ENCODE assay signal across 8 cellular contexts in the genomic region with DNA sequence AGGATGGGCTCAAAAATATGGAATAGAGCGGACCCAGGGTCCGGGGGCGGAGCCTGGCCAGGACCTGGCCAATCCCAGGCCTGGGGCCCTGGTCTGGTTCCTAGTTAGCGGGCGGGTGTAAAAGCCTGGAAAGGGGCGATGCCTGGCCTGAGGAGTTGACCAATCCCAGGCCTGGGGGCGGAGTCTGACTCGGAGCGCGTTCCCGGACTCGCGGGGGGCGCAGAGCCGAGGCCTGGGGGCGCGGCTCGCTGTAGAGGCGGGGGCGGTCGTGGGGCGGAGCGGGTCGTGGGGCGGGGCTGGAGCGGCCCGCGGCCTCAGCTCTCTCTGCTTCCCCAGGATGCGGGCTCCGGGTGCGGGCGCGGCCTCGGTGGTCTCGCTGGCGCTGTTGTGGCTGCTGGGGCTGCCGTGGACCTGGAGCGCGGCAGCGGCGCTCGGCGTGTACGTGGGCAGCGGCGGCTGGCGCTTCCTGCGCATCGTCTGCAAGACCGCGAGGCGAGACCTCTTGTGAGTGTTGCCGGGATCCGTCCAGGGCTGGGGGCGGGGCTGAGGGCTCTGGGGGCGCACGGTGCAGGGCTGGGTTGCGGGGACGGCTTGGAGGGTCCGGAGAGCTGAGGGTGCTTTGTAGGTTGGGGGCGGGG. TPM values are rescaled to one million over a fixed set of nuclear protein-coding genes. Genes with fewer than 3 reads are reported as not detected.
DNase-seq lines count a peak whose midpoint lies in the region; ATAC-seq and TF ChIP-seq lines count a peak whose summit lies in the region.

A gene (plus strand): TSS at position 321 of the 638 bp plus-strand sequence. CDS start 17 bp downstream, at position 338.

- peak within 1 kb of the TSS; percentile 89 for H2AFZ ChIP-seq in KMS-11 (ENCODE audit: low read depth)

- TF ChIP-seq POLR2A in Peyer's patch (IDR thresholded peaks at IDR 0.05): no peak

- no peak for TF ChIP-seq CTCF in KMS-11 (conservative IDR thresholded peaks at IDR 0.05; ENCODE audit: low read depth, low read length)
- TF ChIP-seq CTCF in Peyer's patch (IDR thresholded peaks at IDR 0.05): no peak
- no peak for TF ChIP-seq CTCF in fibroblast of mammary gland (conservative IDR thresholded peaks at IDR 0.05; ENCODE audit: control insufficient read depth, insufficient read depth, low read depth, low read length)

- H3K27ac ChIP-seq in KMS-11 (no peak within 1 kb of the TSS; the same call in 1 of the 2 replicates), Peyer's patch (peak within 1 kb of the TSS; percentile 73 to 86 (median 81))
- peak within 1 kb of the TSS; percentile 77 for H3K27ac ChIP-seq in naive thymus-derived CD4-positive, alpha-beta T cell (ENCODE audit: low read depth, low read length)

- no peaks in the 10 kb centered on the region for H4K20me1 ChIP-seq in KMS-11 (ENCODE audit: insufficient read depth)

- no peaks in the 10 kb centered on the region for H3K79me2 ChIP-seq in KMS-11 (ENCODE audit: insufficient read depth, low read depth)

- peak within 1 kb of the TSS; percentile 92 to 100 (median 96) for H3K4me3 Mint-ChIP-seq in naive thymus-derived CD4-positive, alpha-beta T cell
- peak within 1 kb of the TSS; percentile 88 for H3K4me3 Mint-ChIP-seq in stimulated activated effector memory CD8-positive, alpha-beta T cell treated with anti-CD3 and anti-CD28 coated beads, Interleukin-12 subunit alpha, Interleukin-12 subunit beta, amount 100 ng/mL, for 72 hours

- H3K4me2 ChIP-seq in KMS-11: peak within 1 kb of the TSS; percentile 57

- DNase-seq in DMS53 (lab: John Stamatoyannopoulos, UW) (peak; percentile 97), Peyer's patch (peak; percentile 93 to 98 (median 95)), fibroblast of mammary gland (ENCODE audit: low read depth) (peak; percentile 98)
- peak; percentile 83 for DNase-seq in activated T-helper 9 cell treated with anti-CD3 and anti-CD28 coated beads, Interleukin-2, amount 50 U/mL, for 16 hours (ENCODE audit: low read depth)
- DNase-seq in naive thymus-derived CD4-positive, alpha-beta T cell: peak; percentile 76 to 90 (median 84)
- DNase-seq in stimulated activated effector memory CD8-positive, alpha-beta T cell treated with anti-CD3 and anti-CD28 coated beads, Interleukin-12 subunit alpha, Interleukin-12 subunit beta, amount 100 ng/mL, for 72 hours (ENCODE audit: low spot score in 2 of 2): peak; percentile 85 to 94

- no peak within 1 kb of the TSS for H3K4me3 ChIP-seq in KMS-11 (IDR thresholded peaks at IDR 0.05; ENCODE audit: insufficient read depth, low read depth, low read length)
- peak within 1 kb of the TSS; percentile 60 to 85 (median 68) for H3K4me3 ChIP-seq in Peyer's patch
- H3K4me3 ChIP-seq in fibroblast of mammary gland (ENCODE audit: control insufficient read depth, low read depth, low read length): peak within 1 kb of the TSS; percentile 69
- peak within 1 kb of the TSS; percentile 96 for H3K4me3 ChIP-seq in naive thymus-derived CD4-positive, alpha-beta T cell (ENCODE audit: low read length)

- CTCF ChIA-PET in naive thymus-derived CD4-positive, alpha-beta T cell (lab: Charles Lee): interaction anchor here (0.6 kb wide), 1 partner anchor 1222 kb away, joined by 3 read pairs; no protein-coding TSS in a partner anchor

- peak within 1 kb of the TSS; percentile 11; the same call in 1 of the 2 replicates for H3K9ac ChIP-seq in KMS-11

- no peaks in the 10 kb centered on the region for H3K36me3 Mint-ChIP-seq in naive thymus-derived CD4-positive, alpha-beta T cell
- H3K36me3 Mint-ChIP-seq in stimulated activated effector memory CD8-positive, alpha-beta T cell treated with anti-CD3 and anti-CD28 coated beads, Interleukin-12 subunit alpha, Interleukin-12 subunit beta, amount 100 ng/mL, for 72 hours: no peaks in the 10 kb centered on the region

- peaks cover 22 to 38% (median 30%) of the 10 kb centered on the region in 7 donors for H3K4me1 Mint-ChIP-seq in naive thymus-derived CD4-positive, alpha-beta T cell
- H3K4me1 Mint-ChIP-seq in stimulated activated effector memory CD8-positive, alpha-beta T cell treated with anti-CD3 and anti-CD28 coated beads, Interleukin-12 subunit alpha, Interleukin-12 subunit beta, amount 100 ng/mL, for 72 hours: peaks cover 51% of the 10 kb centered on the region

- peaks cover 0 to 2% (median 0%) of the 10 kb centered on the region in 11 donors for H3K9me3 Mint-ChIP-seq in naive thymus-derived CD4-positive, alpha-beta T cell
- H3K9me3 Mint-ChIP-seq in stimulated activated effector memory CD8-positive, alpha-beta T cell treated with anti-CD3 and anti-CD28 coated beads, Interleukin-12 subunit alpha, Interleukin-12 subunit beta, amount 100 ng/mL, for 72 hours: no peaks in the 10 kb centered on the region

- H3K27ac Mint-ChIP-seq in naive thymus-derived CD4-positive, alpha-beta T cell: peak within 1 kb of the TSS; percentile 74 to 98 (median 93)
- peak within 1 kb of the TSS; percentile 91 for H3K27ac Mint-ChIP-seq in stimulated activated effector memory CD8-positive, alpha-beta T cell treated with anti-CD3 and anti-CD28 coated beads, Interleukin-12 subunit alpha, Interleukin-12 subunit beta, amount 100 ng/mL, for 72 hours

- intact Hi-C loops in naive thymus-derived CD4-positive, alpha-beta T cell (cut with micrococcal nuclease): loop anchor here (1.0 to 10.0 kb wide), 10 partner anchors 19 to 384 kb away; a partner anchor contains a TSS

- no peaks in the 10 kb centered on the region for H3K9me3 ChIP-seq in Peyer's patch
- no peaks in the 10 kb centered on the region for H3K9me3 ChIP-seq in naive thymus-derived CD4-positive, alpha-beta T cell (ENCODE audit: control insufficient read depth in 2 of 3, low read length in 3 of 3)

- peaks cover 0 to 22% (median 0%) of the 10 kb centered on the region in 5 donors for H3K27me3 Mint-ChIP-seq in naive thymus-derived CD4-positive, alpha-beta T cell

- peak; percentile 82 for ATAC-seq in GM21717 (IDR thresholded peaks at IDR 0.05; ENCODE audit: unreplicated experiment)
- peak; percentile 84 for ATAC-seq in naive thymus-derived CD4-positive, alpha-beta T cell
- peak; percentile 88 for ATAC-seq in stimulated activated effector memory CD8-positive, alpha-beta T cell treated with anti-CD3 and anti-CD28 coated beads, Interleukin-12 subunit alpha, Interleukin-12 subunit beta, amount 100 ng/mL, for 72 hours

- H3K36me3 ChIP-seq in KMS-11 (ENCODE audit: insufficient read depth) (no peaks in the 10 kb centered on the region), Peyer's patch (no peaks in the 10 kb centered on the region)
- no peaks in the 10 kb centered on the region for H3K36me3 ChIP-seq in naive thymus-derived CD4-positive, alpha-beta T cell (ENCODE audit: control insufficient read depth in 2 of 3, insufficient read depth in 3 of 3, low read length in 3 of 3)

- peaks cover 14% of the 10 kb centered on the region for H3K4me1 ChIP-seq in KMS-11 (ENCODE audit: low read depth, poor library complexity, severe bottlenecking)
- H3K4me1 ChIP-seq in Peyer's patch: peaks cover 0 to 28% (median 8%) of the 10 kb centered on the region in 4 donors
- peaks cover 6 to 22% of the 10 kb centered on the region in 2 donors for H3K4me1 ChIP-seq in naive thymus-derived CD4-positive, alpha-beta T cell (ENCODE audit: control insufficient read depth in 2 of 2, insufficient read depth in 2 of 2, low read length in 2 of 2)

- POLR2A ChIA-PET in naive thymus-derived CD4-positive, alpha-beta T cell (lab: Charles Lee): interaction anchor here (0.6 to 1.7 kb wide), 3 partner anchors 42 to 161 kb away, joined by 3 to 7 read pairs (median 5); a partner anchor contains a TSS

- no peaks in the 10 kb centered on the region for H3K27me3 ChIP-seq in KMS-11 (ENCODE audit: insufficient read depth, low read depth)
- H3K27me3 ChIP-seq in Peyer's patch: no peaks in the 10 kb centered on the region
- no peaks in the 10 kb centered on the region for H3K27me3 ChIP-seq in naive thymus-derived CD4-positive, alpha-beta T cell (ENCODE audit: control insufficient read depth in 2 of 2, insufficient read depth in 2 of 2, low read length in 2 of 2)

RNA-seq across cellular contexts. Expression of the gene that starts here (rescaled TPM):
- total RNA-seq in Peyer's patch: 10 to 100 TPM in 2 of 4 donors, 1 to 10 TPM in 1, under 1 TPM in 1; 0.70 to 13.2 (median 8.3) TPM
- 10 to 100 TPM in 4 of 5 experiments, 1 to 10 TPM in 1; 3.1 to 15.1 (median 11.0) TPM for total RNA-seq in naive thymus-derived CD4-positive, alpha-beta T cell
- polyA plus RNA-seq in naive thymus-derived CD4-positive, alpha-beta T cell: 1 to 10 TPM; 5.0 to 8.2 TPM
